Comparison of ENCODE assay signal across 8 cellular contexts in genomic region chr2:231710751-231711676, GRCh38. TPM values are rescaled to one million over a fixed set of nuclear protein-coding genes. Genes with fewer than 3 reads are reported as not detected.
A peak's percentile ranks its signal among the peaks of the same experiment; 100 is the strongest.
DNase-seq lines count a peak whose midpoint lies in the region; ATAC-seq and FAIRE-seq lines count a peak whose summit lies in the region.

No MANE protein-coding gene starts in this region.

- H3K27ac Mint-ChIP-seq in activated naive CD8-positive, alpha-beta T cell treated with anti-CD3 and anti-CD28 coated beads, Interleukin-2, amount 50 U/mL, for 24 hours, result peak overlapping the region; percentile 96

- H3K4me1 Mint-ChIP-seq in activated naive CD8-positive, alpha-beta T cell treated with anti-CD3 and anti-CD28 coated beads, Interleukin-2, amount 50 U/mL, for 24 hours, result peaks cover 55% of the 10 kb centered on the region

- peak; percentile 26 for DNase-seq in CMK (ENCODE audit: low read depth)
- DNase-seq in Karpas-422, result peak; percentile 68
- peak; percentile 34 for DNase-seq in activated naive CD8-positive, alpha-beta T cell treated with anti-CD3 and anti-CD28 coated beads, Interleukin-2, amount 50 U/mL, for 24 hours
- no peak for DNase-seq in urothelium cell line (ENCODE audit: low spot score)
- DNase-seq in effector CD4-positive, alpha-beta T cell, result no peak

- H2AFZ ChIP-seq in Karpas-422 (ENCODE audit: low read length), result no peak overlapping the region

- ATAC-seq in activated naive CD8-positive, alpha-beta T cell treated with anti-CD3 and anti-CD28 coated beads, Interleukin-2, amount 50 U/mL, for 24 hours, result no peak
- ATAC-seq in HG02852 (IDR thresholded peaks at IDR 0.05; ENCODE audit: unreplicated experiment), result no peak

- peaks cover 35% of the 10 kb centered on the region for H4K20me1 ChIP-seq in Karpas-422 (ENCODE audit: insufficient read depth, low read depth, low read length)

- H3K4me3 ChIP-seq in Karpas-422 (ENCODE audit: low read length), result peak overlapping the region; percentile 98
- peak overlapping the region; percentile 90 for H3K4me3 ChIP-seq in iPS-11a (ENCODE audit: low read depth, low read length)
- peak overlapping the region; percentile 70 to 82 (median 75) for H3K4me3 ChIP-seq in skeletal muscle tissue (ENCODE audit: low read length in 3 of 3)

- no peak for FAIRE-seq in urothelium cell line (lab: Jason Lieb, UNC)

- H3K27me3 ChIP-seq in Karpas-422 (ENCODE audit: low read length) (no peaks in the 10 kb centered on the region), skeletal muscle tissue (ENCODE audit: control insufficient read depth in 3 of 3, insufficient read depth in 3 of 3, low read length in 3 of 3) (no peaks in the 10 kb centered on the region)

- peaks cover 48% of the 10 kb centered on the region for H3K36me3 Mint-ChIP-seq in activated naive CD8-positive, alpha-beta T cell treated with anti-CD3 and anti-CD28 coated beads, Interleukin-2, amount 50 U/mL, for 24 hours (ENCODE audit: low read depth)

- H3K9me2 ChIP-seq in Karpas-422 (replicated peaks; ENCODE audit: insufficient read depth, low read length), result no peaks in the 10 kb centered on the region

- H3K27me3 Mint-ChIP-seq in activated naive CD8-positive, alpha-beta T cell treated with anti-CD3 and anti-CD28 coated beads, Interleukin-2, amount 50 U/mL, for 24 hours, result peaks cover 8% of the 10 kb centered on the region

- peaks cover 45% of the 10 kb centered on the region for H3K79me2 ChIP-seq in Karpas-422 (ENCODE audit: low read length)

- H3K9ac ChIP-seq in Karpas-422 (ENCODE audit: low read length) (peak overlapping the region; percentile 100), skeletal muscle tissue (ENCODE audit: low read depth in 1 of 3, low read length in 3 of 3) (peak overlapping the region; percentile 74 to 97 (median 92))

- H3K36me3 ChIP-seq in Karpas-422 (ENCODE audit: insufficient read depth, low read length) (peaks cover 39% of the 10 kb centered on the region), skeletal muscle tissue (ENCODE audit: control insufficient read depth in 3 of 3, insufficient read depth in 3 of 3, low read length in 3 of 3) (peaks cover 9 to 12% (median 10%) of the 10 kb centered on the region in 3 donors)

- H3K4me3 Mint-ChIP-seq in activated naive CD8-positive, alpha-beta T cell treated with anti-CD3 and anti-CD28 coated beads, Interleukin-2, amount 50 U/mL, for 24 hours, result peak overlapping the region; percentile 98

- H3K9me3 Mint-ChIP-seq in activated naive CD8-positive, alpha-beta T cell treated with anti-CD3 and anti-CD28 coated beads, Interleukin-2, amount 50 U/mL, for 24 hours, result no peaks in the 10 kb centered on the region

- H3K4me1 ChIP-seq in Karpas-422 (ENCODE audit: low read length), result peaks cover 38% of the 10 kb centered on the region
- peaks cover 40 to 67% (median 57%) of the 10 kb centered on the region in 3 donors for H3K4me1 ChIP-seq in skeletal muscle tissue (ENCODE audit: control insufficient read depth in 3 of 3, insufficient read depth in 3 of 3, low read length in 3 of 3)

- no peaks in the 10 kb centered on the region for H3K9me3 ChIP-seq in Karpas-422 (ENCODE audit: low read length)
- no peaks in the 10 kb centered on the region for H3K9me3 ChIP-seq in skeletal muscle tissue (ENCODE audit: control insufficient read depth in 3 of 3, low read length in 3 of 3)

- H3K27ac ChIP-seq in Karpas-422 (ENCODE audit: low read length) (peak overlapping the region; percentile 99), skeletal muscle tissue (ENCODE audit: low read depth, low read length) (peak overlapping the region; percentile 97)

- H3K4me2 ChIP-seq in Karpas-422 (ENCODE audit: low read depth, low read length, poor library complexity, severe bottlenecking), result peak overlapping the region; percentile 87

RNA-seq across cellular contexts. Expression of gene PTMA, which starts 2.7 kb away (rescaled TPM):
- total RNA-seq in Karpas-422 (2014; rRNA removed; shearing (Covaris generic); ENCODE audit: low replicate concordance), result 1,532 and 1,657 TPM in 2 replicates
- total RNA-seq in skeletal muscle tissue, result 422 TPM

Comparison
In these comparisons a context has a peak if more than half of its experiments do, and no peak if none do; other contexts are left out.
1. DNase-seq: peak in CMK (single experiment), Karpas-422 (single experiment) and activated naive CD8-positive, alpha-beta T cell treated with anti-CD3 and anti-CD28 coated beads, Interleukin-2, amount 50 U/mL, for 24 hours (single experiment); none in urothelium cell line (single experiment) and effector CD4-positive, alpha-beta T cell (single experiment).
2. Peak in every context shown above with its lines, with median percentiles within 50 percentile points of each other: H3K4me3 ChIP-seq.